9 cellular contexts compared by ENCODE assay signal in the genomic region with DNA sequence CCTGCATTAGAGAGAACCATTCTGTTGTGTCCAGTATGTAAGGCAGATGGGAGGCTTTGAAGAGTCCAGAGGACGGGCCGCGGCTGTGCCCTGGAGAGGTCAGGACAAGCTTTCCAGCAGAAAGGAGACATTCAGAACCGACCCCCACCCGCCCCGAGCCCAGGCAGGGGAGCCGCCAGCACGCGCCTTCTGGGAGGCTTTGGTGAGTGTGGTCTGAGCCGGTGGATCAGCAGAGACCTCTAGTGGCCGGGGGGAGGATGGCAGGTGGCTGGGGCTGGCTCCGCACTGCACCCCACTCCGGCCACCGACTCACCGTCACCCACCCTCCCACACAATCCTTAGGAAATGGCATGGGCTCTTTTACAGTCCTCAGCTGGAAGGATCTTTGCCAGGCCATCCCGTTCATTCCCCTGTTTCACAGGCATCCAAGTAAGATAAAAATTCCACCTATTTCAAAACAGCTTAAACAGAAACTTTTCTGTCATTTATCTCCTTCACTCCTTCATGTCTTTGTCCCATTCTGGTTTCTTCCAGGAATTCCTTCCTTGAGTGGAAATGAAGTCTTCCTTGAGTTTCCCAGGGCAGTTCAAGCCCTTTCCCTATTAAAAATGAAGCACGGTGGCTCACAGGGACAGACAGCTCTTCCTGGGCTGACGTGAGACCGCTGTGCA.
DNase-seq lines count a peak whose midpoint lies in the region; ATAC-seq and TF ChIP-seq lines count a peak whose summit lies in the region.
"Had no signal": no experiment of that assay in that cellular context is flagged by ENCODE, and none has a peak within 500 bp of the region (broad histone marks: within the 10 kb centered on the region; RNA-seq: fewer than 3 reads in every experiment).

No MANE protein-coding gene starts in this region.

- WGBS in body of pancreas, 2 donors: 16 to 19% methylated on average over 16 to 19 of the region's 19 CpGs

- TF ChIP-seq CTCF in VCaP (conservative IDR thresholded peaks at IDR 0.05) (peak; percentile 99), body of pancreas (IDR thresholded peaks at IDR 0.05) (peak; percentile 78 to 98 (median 88))

- DNase-seq in ELF-1 (ENCODE audit: low read depth, low spot score) (peak; percentile 90), H4 (ENCODE audit: low spot score) (peak; percentile 26), M059J (ENCODE audit: low read depth) (peak; percentile 28), body of pancreas (peak; percentile 58 to 74 (median 67)), iris pigment epithelial cell (ENCODE audit: low read depth) (peak; percentile 30), cerebellar nuclear complex (lab: John Stamatoyannopoulos, UW) (no peak)
- DNase-seq in stimulated activated CD4-positive, alpha-beta T cell treated with anti-CD3 and anti-CD28 coated beads, Interleukin-1b, Interleukin-23, amount 100 ng/mL, for 24 hours (ENCODE audit: low read depth in 4 of 4, low spot score in 1 of 4): peak; percentile 46 to 60 (median 54)

- H3K4me1 ChIP-seq in body of pancreas: peaks cover 7% of the 10 kb centered on the region

- intact Hi-C loops in body of pancreas (cut with DNase I): loop anchor here (10.0 kb wide), 1 partner anchor 760 kb away; no protein-coding TSS in a partner anchor

- peak; percentile 85 for ATAC-seq in body of pancreas

- no peaks in the 10 kb centered on the region for H3K9me3 ChIP-seq in body of pancreas

- H3K27me3 ChIP-seq in body of pancreas: no peaks in the 10 kb centered on the region

- H3K4me3 ChIP-seq in body of pancreas: no peak overlapping the region

- no peaks in the 10 kb centered on the region for H3K36me3 ChIP-seq in body of pancreas (replicated peaks in 1 of 2; ENCODE audit: insufficient read depth in 1 of 2, low read depth in 2 of 2)

- TF ChIP-seq POLR2A in body of pancreas (IDR thresholded peaks at IDR 0.05): no peak

- H3K27ac ChIP-seq in VCaP (peak overlapping the region; percentile 29; the same call in 1 of the 2 replicates), body of pancreas (no peak overlapping the region)
- H3K27ac ChIP-seq: epithelial cell of prostate had no signal

Comparison
In these comparisons a context has a peak if more than half of its experiments do, and no peak if none do; other contexts are left out.
1. DNase-seq: peak in ELF-1 (single experiment), H4 (single experiment), M059J (single experiment), body of pancreas (4 of 4), iris pigment epithelial cell (single experiment) and stimulated activated CD4-positive, alpha-beta T cell treated with anti-CD3 and anti-CD28 coated beads, Interleukin-1b, Interleukin-23, amount 100 ng/mL, for 24 hours (4 of 4); none in cerebellar nuclear complex (0 of 2).